In genomic region chr2:215693269-215693998, GRCh38 we compare ENCODE assay signal across 11 cellular contexts.
A peak's percentile ranks its signal among the peaks of the same experiment; 100 is the strongest.
DNase-seq lines count a peak whose midpoint lies in the region; ATAC-seq, FAIRE-seq and TF ChIP-seq lines count a peak whose summit lies in the region.
"Had no signal": no experiment of that assay in that cellular context is flagged by ENCODE, and none has a peak within 500 bp of the region (broad histone marks: within the 10 kb centered on the region; RNA-seq: fewer than 3 reads in every experiment).

No MANE protein-coding gene starts in this region.

- POLR2A ChIA-PET in AG04449 (lab: Yijun Ruan, JAX): interaction anchor here (0.6 to 1.9 kb wide), 18 partner anchors 8 to 282 kb away, joined by 3 to 12 read pairs (median 4); no protein-coding TSS in a partner anchor

- H3K27me3 ChIP-seq in HUES48 (ENCODE audit: control insufficient read depth, insufficient read depth, low read length) (no peaks in the 10 kb centered on the region), muscle layer of duodenum (ENCODE audit: low read depth, low read length) (no peaks in the 10 kb centered on the region)

- CTCF ChIA-PET in AG04449 (lab: Yijun Ruan, JAX): interaction anchor here (1.0 to 2.8 kb wide), 3 partner anchors 11 to 239 kb away, joined by 3 to 20 read pairs (median 5); no protein-coding TSS in a partner anchor

- no peak overlapping the region for H3K4me3 ChIP-seq in AG04449 (ENCODE audit: low read depth, low read length)
- no peak overlapping the region for H3K4me3 ChIP-seq in HUES48 (ENCODE audit: low read depth, low read length)
- H3K4me3 ChIP-seq in muscle layer of duodenum (ENCODE audit: low read depth in 1 of 2, low read length in 2 of 2): no peak overlapping the region
- H3K4me3 ChIP-seq: prostate gland had no signal

- H3K9ac ChIP-seq in HUES48 (ENCODE audit: low read depth, low read length): no peak overlapping the region

- peak overlapping the region; percentile 47 for H3K27ac ChIP-seq in HUES48 (ENCODE audit: low read depth, low read length)
- H3K27ac ChIP-seq in muscle layer of duodenum (ENCODE audit: low read length): peak overlapping the region; percentile 70
- H3K27ac ChIP-seq: prostate gland had no signal

- ATAC-seq in GM18870 (IDR thresholded peaks at IDR 0.05; ENCODE audit: unreplicated experiment) (no peak), GM18867 (IDR thresholded peaks at IDR 0.05; ENCODE audit: unreplicated experiment) (no peak)

- DNase-seq in AG04449 (ENCODE audit: low read depth, low spot score) (peak; percentile 80), NCI-H146 (lab: John Stamatoyannopoulos, UW) (no peak), DMS79 treated with DMSO at 0.1 percent for 48 hours (lab: John Stamatoyannopoulos, UW) (no peak)
- DNase-seq: head of caudate nucleus had no signal

- FAIRE-seq in endometrium (lab: Jason Lieb, UNC): peak; percentile 93
- FAIRE-seq: H1 had no signal

- peaks cover 10% of the 10 kb centered on the region; the same call in 1 of the 2 replicates for H3K4me1 ChIP-seq in HUES48 (ENCODE audit: control insufficient read depth, insufficient read depth, low read length)
- peaks cover 6 to 15% of the 10 kb centered on the region in 2 donors for H3K4me1 ChIP-seq in muscle layer of duodenum (ENCODE audit: control insufficient read depth in 1 of 2, insufficient read depth in 2 of 2, low read length in 2 of 2)
- H3K4me1 ChIP-seq: prostate gland had no signal

- TF ChIP-seq CTCF in AG04449 (IDR thresholded peaks at IDR 0.05; ENCODE audit: insufficient read depth, low read length, missing control alignments): no peak

- H3K9me3 ChIP-seq in HUES48 (ENCODE audit: control insufficient read depth, insufficient read depth, low read length): no peaks in the 10 kb centered on the region
- no peaks in the 10 kb centered on the region for H3K9me3 ChIP-seq in muscle layer of duodenum (ENCODE audit: control insufficient read depth in 1 of 2, low read length in 2 of 2)
- H3K9me3 ChIP-seq: prostate gland had no signal

- H3K36me3 ChIP-seq in HUES48 (ENCODE audit: control insufficient read depth, insufficient read depth, low read length) (no peaks in the 10 kb centered on the region), muscle layer of duodenum (ENCODE audit: control insufficient read depth in 1 of 2, insufficient read depth in 2 of 2, low read length in 2 of 2) (no peaks in the 10 kb centered on the region)
- H3K36me3 ChIP-seq: prostate gland had no signal
